ENCODE assay signal across 9 cellular contexts in the genomic region with DNA sequence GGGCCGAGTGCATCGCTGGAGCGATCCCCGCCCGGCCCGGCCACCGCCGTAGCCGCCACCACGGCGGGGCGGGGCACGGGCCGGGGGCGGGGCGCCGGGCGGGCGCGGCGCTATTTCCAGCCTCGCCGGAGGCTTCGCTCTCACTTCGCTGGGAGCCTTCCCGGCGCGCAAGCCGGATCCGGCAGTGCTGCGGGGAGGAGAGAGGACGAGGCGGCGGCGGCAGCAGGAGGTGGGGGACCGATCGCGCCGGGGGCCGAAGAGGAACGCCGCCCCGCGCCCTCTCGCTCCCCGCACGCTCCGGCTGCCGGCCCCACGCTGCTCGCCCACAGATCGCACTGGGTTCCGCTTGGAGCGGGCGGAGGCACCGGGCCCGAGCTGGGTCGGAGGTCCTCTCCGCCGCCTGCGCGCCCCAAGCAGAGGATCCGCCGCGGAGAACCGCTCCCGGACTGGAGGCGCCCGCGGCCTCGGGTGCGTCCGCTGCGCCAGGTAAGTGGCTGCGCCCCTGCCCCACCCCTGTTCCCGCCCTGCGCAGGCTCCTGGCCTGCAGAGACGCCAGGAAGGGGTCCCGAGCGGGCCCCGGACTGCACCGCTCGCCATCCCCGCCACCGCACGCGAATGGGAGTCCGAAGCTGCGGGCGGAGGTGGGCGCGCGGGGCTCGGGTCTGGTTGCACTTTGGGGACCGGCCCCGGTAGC. TPM values are rescaled to one million over a fixed set of nuclear protein-coding genes. Genes with fewer than 3 reads are reported as not detected.
A peak's percentile ranks its signal among the peaks of the same experiment; 100 is the strongest.
DNase-seq lines count a peak whose midpoint lies in the region; ATAC-seq and TF ChIP-seq lines count a peak whose summit lies in the region.
"Had no signal": no experiment of that assay in that cellular context is flagged by ENCODE, and none has a peak within 500 bp of the region (broad histone marks: within the 10 kb centered on the region; RNA-seq: fewer than 3 reads in every experiment).

Gene CHST8 (plus strand): TSS at position 143 of the 694 bp plus-strand sequence. CDS start 67,309 bp downstream, outside the sequence.

- H3K27ac ChIP-seq in WERI-Rb-1 (peak within 1 kb of the TSS; percentile 23; the same call in 1 of the 2 replicates), iPS DF 6.9 (ENCODE audit: low read length) (no peak within 1 kb of the TSS)

- CTCF ChIA-PET in activated CD8-positive, alpha-beta memory T cell treated with anti-CD3 and anti-CD28 coated beads, Interleukin-2, amount 10 ng/mL, durations not matched to agents 7 days and 5 days (lab: Charles Lee), result no interaction called here

- no peaks in the 10 kb centered on the region for H3K36me3 Mint-ChIP-seq in activated CD8-positive, alpha-beta memory T cell treated with anti-CD3 and anti-CD28 coated beads, Interleukin-2, amount 10 ng/mL, durations not matched to agents 7 days and 5 days

- no CpG with 5 or more reads among the region's 96 CpGs for WGBS in iPS DF 6.9 (ENCODE audit: insufficient coverage, insufficient read length)

- no peaks in the 10 kb centered on the region for H3K9me3 ChIP-seq in WERI-Rb-1 (ENCODE audit: severe bottlenecking)
- no peaks in the 10 kb centered on the region for H3K9me3 ChIP-seq in iPS DF 6.9 (ENCODE audit: control insufficient read depth, insufficient read depth, low read length)

- peak within 1 kb of the TSS; percentile 61 for H3K4me3 ChIP-seq in WERI-Rb-1 (ENCODE audit: low read depth, low read length)
- H3K4me3 ChIP-seq in iPS DF 6.9 (ENCODE audit: low read length), result peak within 1 kb of the TSS; percentile 66; the same call in 1 of the 2 replicates

- no peak for ATAC-seq in activated CD8-positive, alpha-beta memory T cell treated with anti-CD3 and anti-CD28 coated beads, Interleukin-2, amount 10 ng/mL, durations not matched to agents 7 days and 5 days

- TF ChIP-seq POLR2A in erythroblast (IDR thresholded peaks at IDR 0.05; ENCODE audit: low read length), result no peak

- H3K27ac Mint-ChIP-seq in activated CD8-positive, alpha-beta memory T cell treated with anti-CD3 and anti-CD28 coated beads, Interleukin-2, amount 10 ng/mL, durations not matched to agents 7 days and 5 days, result no peak within 1 kb of the TSS

- H3K4me1 Mint-ChIP-seq in activated CD8-positive, alpha-beta memory T cell treated with anti-CD3 and anti-CD28 coated beads, Interleukin-2, amount 10 ng/mL, durations not matched to agents 7 days and 5 days, result no peaks in the 10 kb centered on the region

- peaks cover 3% of the 10 kb centered on the region for H3K27me3 ChIP-seq in WERI-Rb-1 (ENCODE audit: insufficient read depth, low read depth, severe bottlenecking)
- H3K27me3 ChIP-seq in iPS DF 6.9 (ENCODE audit: control insufficient read depth, insufficient read depth, low read length), result peaks cover 23% of the 10 kb centered on the region; the same call in 1 of the 2 replicates

- H3K9me3 Mint-ChIP-seq in activated CD8-positive, alpha-beta memory T cell treated with anti-CD3 and anti-CD28 coated beads, Interleukin-2, amount 10 ng/mL, durations not matched to agents 7 days and 5 days (ENCODE audit: low read depth), result no peaks in the 10 kb centered on the region

- peaks cover 3% of the 10 kb centered on the region for H3K4me1 ChIP-seq in iPS DF 6.9 (ENCODE audit: control insufficient read depth, insufficient read depth, low read length)

- no peak for TF ChIP-seq CTCF in WERI-Rb-1 (IDR thresholded peaks at IDR 0.05; ENCODE audit: low read depth, low read length)

- no peaks in the 10 kb centered on the region for H3K36me3 ChIP-seq in WERI-Rb-1
- H3K36me3 ChIP-seq in iPS DF 6.9 (ENCODE audit: control insufficient read depth, insufficient read depth, low read length), result no peaks in the 10 kb centered on the region; the same call in 1 of the 2 replicates

- H3K4me3 Mint-ChIP-seq in activated CD8-positive, alpha-beta memory T cell treated with anti-CD3 and anti-CD28 coated beads, Interleukin-2, amount 10 ng/mL, durations not matched to agents 7 days and 5 days, result no peak within 1 kb of the TSS

- peak; percentile 17 for DNase-seq in activated CD4-positive, alpha-beta T cell treated with anti-CD3 and anti-CD28 coated beads for 48 hours
- DNase-seq in activated CD4-positive, alpha-beta T cell treated with anti-CD3 and anti-CD28 coated beads for 4 hours, result no peak
- peak; percentile 83 for DNase-seq in WERI-Rb-1
- DNase-seq in iPS DF 6.9 (ENCODE audit: low read depth, low spot score), result no peak
- peak; percentile 3 for DNase-seq in stromal cell of bone marrow (ENCODE audit: low read depth)
- no peak for DNase-seq in activated CD8-positive, alpha-beta memory T cell treated with anti-CD3 and anti-CD28 coated beads, Interleukin-2, amount 10 ng/mL, durations not matched to agents 7 days and 5 days
- DNase-seq in NCI-H187 (lab: John Stamatoyannopoulos, UW), result no peak
- DNase-seq in erythroblast (lab: John Stamatoyannopoulos, UW), result no peak

- H3K27me3 Mint-ChIP-seq in activated CD8-positive, alpha-beta memory T cell treated with anti-CD3 and anti-CD28 coated beads, Interleukin-2, amount 10 ng/mL, durations not matched to agents 7 days and 5 days, result peaks cover 44% of the 10 kb centered on the region

RNA-seq across cellular contexts. Expression of gene CHST8, which starts in this region (rescaled TPM):
- not detected for total RNA-seq in activated CD8-positive, alpha-beta memory T cell treated with anti-CD3 and anti-CD28 coated beads, Interleukin-2, amount 10 ng/mL, durations not matched to agents 7 days and 5 days
- total RNA-seq: T-helper 2 cell treated with Interferon-gamma antibody and Interleukin-4, amounts not matched to agents 100 ng/mL and 5 ng/mL, for 36 hours had no signal

Comparison
In these comparisons a context has a peak if more than half of its experiments do, and no peak if none do; other contexts are left out.
1. DNase-seq: peak in activated CD4-positive, alpha-beta T cell treated with anti-CD3 and anti-CD28 coated beads for 48 hours (single experiment), WERI-Rb-1 (single experiment) and stromal cell of bone marrow (single experiment); none in activated CD4-positive, alpha-beta T cell treated with anti-CD3 and anti-CD28 coated beads for 4 hours (0 of 2), iPS DF 6.9 (single experiment), activated CD8-positive, alpha-beta memory T cell treated with anti-CD3 and anti-CD28 coated beads, Interleukin-2, amount 10 ng/mL, durations not matched to agents 7 days and 5 days (single experiment), NCI-H187 (0 of 2) and erythroblast (0 of 2).